ENCODE assay signal across 1 cellular context in the genomic region with DNA sequence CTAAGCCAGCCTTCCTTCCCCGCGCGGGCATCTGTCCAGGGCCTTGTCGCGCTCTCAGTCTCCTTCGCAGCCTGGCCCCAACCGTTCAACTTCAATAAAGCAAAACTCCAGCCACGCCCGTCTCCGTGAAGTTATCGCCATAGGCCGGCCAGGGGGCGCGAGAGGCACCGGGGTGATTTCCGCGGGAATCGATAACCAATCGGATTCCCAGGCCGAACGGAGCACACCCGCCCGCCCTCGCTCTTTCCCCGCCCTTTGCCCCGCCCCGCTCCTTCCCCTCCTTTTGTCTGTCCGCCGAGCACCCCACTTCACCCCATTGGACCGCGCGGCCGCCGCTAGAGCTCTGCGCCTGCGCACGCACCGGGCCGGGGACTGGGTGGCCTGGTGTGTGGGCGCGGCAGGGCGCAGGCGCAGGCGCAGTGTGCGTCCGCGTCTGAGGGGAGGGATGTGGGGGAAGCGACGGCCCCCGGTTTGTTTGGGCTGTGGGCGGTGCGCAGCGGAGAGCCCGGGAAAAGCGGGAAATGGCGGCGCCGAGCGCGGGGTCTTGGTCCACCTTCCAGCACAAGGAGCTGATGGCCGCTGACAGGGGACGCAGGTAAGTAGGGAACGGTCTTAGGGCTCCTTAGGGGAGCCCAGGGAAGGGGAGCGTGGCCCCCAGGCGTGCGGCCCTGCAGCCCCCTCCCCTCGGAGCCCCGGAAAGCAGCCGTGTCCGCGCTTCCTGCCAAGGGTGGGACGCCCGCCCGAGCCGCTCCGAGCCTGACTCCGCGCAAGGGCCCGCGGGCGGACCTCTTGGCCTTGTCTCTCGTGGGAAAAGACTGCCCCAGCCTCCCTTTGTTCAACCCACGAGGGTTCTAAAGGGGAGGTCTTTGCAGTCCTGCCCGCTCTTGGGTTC.
TF ChIP-seq lines count a peak whose summit lies in the region.

Gene CASP2, plus strand, starts transcription at position 417 of the 892 bp plus-strand sequence. Its CDS starts 105 bp downstream, at position 522.

TF ChIP-seq in K562, 482 proteins besides CTCF, POLR2A, EP300 and RAD21 (continued from another document and continues in another):
- TF ChIP-seq ZMIZ1 (IDR thresholded peaks at IDR 0.05; ENCODE audit: low read depth in 2 of 2, low read length in 2 of 2) (peak in 1 of 2 experiments; percentile 56; a peak in 2 of 4 replicates), SOX6 (IDR thresholded peaks at IDR 0.05) (peak; percentile 58; the same call in 1 of the 2 replicates), ERF (CRISPR knock-in tag; IDR thresholded peaks at IDR 0.05) (peak; percentile 92), HDAC1 (IDR thresholded peaks at IDR 0.05) (peak in 1 of 2 experiments; percentile 67; a peak in 2 of 4 replicates), NR2F6 (CRISPR knock-in tag; IDR thresholded peaks at IDR 0.05) (0 out of 2 replicates have a peak, but pooled peaks have one; percentile 44), SUPT5H (IDR thresholded peaks at IDR 0.05) (peak; percentile 97), TEAD2 (tag; IDR thresholded peaks at IDR 0.05) (no peak), AFF4 (CRISPR knock-in tag; IDR thresholded peaks at IDR 0.05) (peak; percentile 97), SMARCC2 (IDR thresholded peaks at IDR 0.05; ENCODE audit: low read depth) (no peak), ILK (tag; IDR thresholded peaks at IDR 0.05; ENCODE audit: borderline replicate concordance, low read depth) (no peak), FOXJ3 (CRISPR knock-in tag; IDR thresholded peaks at IDR 0.05) (no peak), HMG20A (CRISPR knock-in tag; conservative IDR thresholded peaks at IDR 0.05) (no peak), KHSRP (IDR thresholded peaks at IDR 0.05) (no peak), ZNF764 (CRISPR knock-in tag; IDR thresholded peaks at IDR 0.05; ENCODE audit: low read depth) (0 out of 2 replicates have a peak, but pooled peaks have one; percentile 34), ZBTB11 (CRISPR knock-in tag; IDR thresholded peaks at IDR 0.05) (0 out of 6 replicates have a peak, but pooled peaks of 1 of the 3 experiments have one; percentile 44), ZNF609 (CRISPR knock-in tag; IDR thresholded peaks at IDR 0.05; ENCODE audit: borderline replicate concordance) (peak; percentile 81), ZFP30 (CRISPR knock-in tag; IDR thresholded peaks at IDR 0.05; ENCODE audit: borderline replicate concordance) (no peak), ZZZ3 (IDR thresholded peaks at IDR 0.05) (no peak; the same call in 1 of the 2 replicates), PHB2 (IDR thresholded peaks at IDR 0.05; ENCODE audit: low read depth) (no peak), KLF10 (CRISPR knock-in tag; IDR thresholded peaks at IDR 0.05) (no peak), ZNF140 (CRISPR knock-in tag; IDR thresholded peaks at IDR 0.05) (no peak), ZNF778 (CRISPR knock-in tag; IDR thresholded peaks at IDR 0.05) (no peak), PCBP1 (IDR thresholded peaks at IDR 0.05; ENCODE audit: low read depth, low read length, poor library complexity, severe bottlenecking) (peak; percentile 64), STAT5B (CRISPR knock-in tag; IDR thresholded peaks at IDR 0.05) (no peak), KAT8 (IDR thresholded peaks at IDR 0.05; ENCODE audit: low read depth) (no peak), SAFB (IDR thresholded peaks at IDR 0.05; ENCODE audit: borderline replicate concordance, low read depth, low read length) (peak; percentile 40; the same call in 1 of the 2 replicates), MECOM (CRISPR knock-in tag; IDR thresholded peaks at IDR 0.05) (peak; percentile 80), GTF2A2 (tag; IDR thresholded peaks at IDR 0.05) (no peak), TFAM (CRISPR knock-in tag; conservative IDR thresholded peaks at IDR 0.05) (no peak), ZKSCAN3 (CRISPR knock-in tag; IDR thresholded peaks at IDR 0.05) (no peak), SMC3 (conservative IDR thresholded peaks at IDR 0.05; ENCODE audit: insufficient read depth, low read depth, low read length) (0 out of 2 replicates have a peak, but pooled peaks have one; percentile 15), SMAD1 (IDR thresholded peaks at IDR 0.05; ENCODE audit: low read depth, low read length, partially characterized antibody) (peak; percentile 58), ARNT (IDR thresholded peaks at IDR 0.05) (peak in 1 of 2 experiments; percentile 94; a peak in 2 of 4 replicates), TAF9B (IDR thresholded peaks at IDR 0.05; ENCODE audit: partially characterized antibody) (no peak)
- TF ChIP-seq, protein P1, sequence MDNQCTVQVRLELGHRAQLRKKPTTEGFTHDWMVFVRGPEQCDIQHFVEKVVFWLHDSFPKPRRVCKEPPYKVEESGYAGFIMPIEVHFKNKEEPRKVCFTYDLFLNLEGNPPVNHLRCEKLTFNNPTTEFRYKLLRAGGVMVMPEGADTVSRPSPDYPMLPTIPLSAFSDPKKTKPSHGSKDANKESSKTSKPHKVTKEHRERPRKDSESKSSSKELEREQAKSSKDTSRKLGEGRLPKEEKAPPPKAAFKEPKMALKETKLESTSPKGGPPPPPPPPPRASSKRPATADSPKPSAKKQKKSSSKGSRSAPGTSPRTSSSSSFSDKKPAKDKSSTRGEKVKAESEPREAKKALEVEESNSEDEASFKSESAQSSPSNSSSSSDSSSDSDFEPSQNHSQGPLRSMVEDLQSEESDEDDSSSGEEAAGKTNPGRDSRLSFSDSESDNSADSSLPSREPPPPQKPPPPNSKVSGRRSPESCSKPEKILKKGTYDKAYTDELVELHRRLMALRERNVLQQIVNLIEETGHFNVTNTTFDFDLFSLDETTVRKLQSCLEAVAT (IDR thresholded peaks at IDR 0.05), result peak in 1 of 2 experiments; percentile 15; a peak in 1 of 4 replicates
- TF ChIP-seq, protein P2, sequence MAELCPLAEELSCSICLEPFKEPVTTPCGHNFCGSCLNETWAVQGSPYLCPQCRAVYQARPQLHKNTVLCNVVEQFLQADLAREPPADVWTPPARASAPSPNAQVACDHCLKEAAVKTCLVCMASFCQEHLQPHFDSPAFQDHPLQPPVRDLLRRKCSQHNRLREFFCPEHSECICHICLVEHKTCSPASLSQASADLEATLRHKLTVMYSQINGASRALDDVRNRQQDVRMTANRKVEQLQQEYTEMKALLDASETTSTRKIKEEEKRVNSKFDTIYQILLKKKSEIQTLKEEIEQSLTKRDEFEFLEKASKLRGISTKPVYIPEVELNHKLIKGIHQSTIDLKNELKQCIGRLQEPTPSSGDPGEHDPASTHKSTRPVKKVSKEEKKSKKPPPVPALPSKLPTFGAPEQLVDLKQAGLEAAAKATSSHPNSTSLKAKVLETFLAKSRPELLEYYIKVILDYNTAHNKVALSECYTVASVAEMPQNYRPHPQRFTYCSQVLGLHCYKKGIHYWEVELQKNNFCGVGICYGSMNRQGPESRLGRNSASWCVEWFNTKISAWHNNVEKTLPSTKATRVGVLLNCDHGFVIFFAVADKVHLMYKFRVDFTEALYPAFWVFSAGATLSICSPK (IDR thresholded peaks at IDR 0.05; ENCODE audit: borderline replicate concordance), result no peak
- TF ChIP-seq, protein P3, sequence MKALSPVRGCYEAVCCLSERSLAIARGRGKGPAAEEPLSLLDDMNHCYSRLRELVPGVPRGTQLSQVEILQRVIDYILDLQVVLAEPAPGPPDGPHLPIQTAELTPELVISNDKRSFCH (CRISPR knock-in tag; IDR thresholded peaks at IDR 0.05), result no peak
- TF ChIP-seq, protein P3 (tag; IDR thresholded peaks at IDR 0.05), result peak; percentile 84
